ENCODE assay signal across 9 cellular contexts in the genomic region with DNA sequence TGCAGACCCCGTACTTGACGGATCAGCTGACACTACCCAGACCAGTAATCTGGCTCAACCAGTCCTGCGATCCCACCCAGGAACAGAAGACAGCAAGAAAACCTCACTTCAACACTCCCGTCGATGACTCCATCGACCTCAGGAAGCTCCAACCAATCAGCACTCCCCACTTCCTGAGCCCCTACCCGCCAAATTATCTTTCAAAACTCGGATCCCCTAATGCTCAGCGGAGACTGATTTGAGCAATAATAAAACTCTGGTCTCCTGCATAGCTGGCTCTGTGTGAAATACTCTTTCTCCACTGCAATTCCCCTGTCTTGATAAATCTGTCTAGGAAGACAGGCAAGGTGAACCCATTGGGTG. TPM values are rescaled to one million over a fixed set of nuclear protein-coding genes. Genes with fewer than 3 reads are reported as not detected.
DNase-seq lines count a peak whose midpoint lies in the region; ATAC-seq and TF ChIP-seq lines count a peak whose summit lies in the region.
"Had no signal": no experiment of that assay in that cellular context is flagged by ENCODE, and none has a peak within 500 bp of the region (broad histone marks: within the 10 kb centered on the region; RNA-seq: fewer than 3 reads in every experiment).

No MANE protein-coding gene starts in this region.

- no TSS peak for BruUV-seq in MCF 10A (replicated peaks; lab: Mats Ljungman, UMichigan)

- peaks cover 60% of the 10 kb centered on the region for H3K4me1 ChIP-seq in CD8-positive, alpha-beta memory T cell (ENCODE audit: insufficient read depth, low read length)

- no peaks in the 10 kb centered on the region for H3K27me3 Mint-ChIP-seq in CD8-positive, alpha-beta memory T cell
- H3K27me3 Mint-ChIP-seq in MCF 10A (ENCODE audit: insufficient read depth, unreplicated experiment) (no peaks in the 10 kb centered on the region), natural killer cell (ENCODE audit: low read depth in 2 of 2) (no peaks in the 10 kb centered on the region)

- peak overlapping the region; percentile 78 to 91 (median 83) for H3K4me3 Mint-ChIP-seq in CD8-positive, alpha-beta memory T cell
- H3K4me3 Mint-ChIP-seq in MCF 10A (ENCODE audit: unreplicated experiment) (peak overlapping the region; percentile 83), natural killer cell (peak overlapping the region; percentile 87)

- H3K9me3 ChIP-seq in CD8-positive, alpha-beta memory T cell (ENCODE audit: low read length) = no peaks in the 10 kb centered on the region

- H3K36me3 Mint-ChIP-seq in CD8-positive, alpha-beta memory T cell = no peaks in the 10 kb centered on the region
- peaks cover 8% of the 10 kb centered on the region for H3K36me3 Mint-ChIP-seq in MCF 10A (ENCODE audit: insufficient read depth, unreplicated experiment)
- H3K36me3 Mint-ChIP-seq in natural killer cell = no peaks in the 10 kb centered on the region

- H3K9me3 Mint-ChIP-seq in CD8-positive, alpha-beta memory T cell = no peaks in the 10 kb centered on the region
- H3K9me3 Mint-ChIP-seq in MCF 10A (ENCODE audit: unreplicated experiment) (no peaks in the 10 kb centered on the region), natural killer cell (no peaks in the 10 kb centered on the region)

- peak in 1 of 5 donors; percentile 30 for DNase-seq in CD8-positive, alpha-beta memory T cell
- DNase-seq in NB4 (ENCODE audit: low read depth) (peak; percentile 81), MCF 10A (ENCODE audit: unreplicated experiment) (no peak), natural killer cell (no peak), Ammon's horn (ENCODE audit: low spot score) (no peak), globus pallidus (ENCODE audit: low spot score) (no peak), DMS 273 (lab: John Stamatoyannopoulos, UW; ENCODE audit: unreplicated experiment) (no peak)

- intact Hi-C loops in MCF 10A (cut with micrococcal nuclease) = loop anchor here (10.0 kb wide), 1 partner anchor 207 kb away; no protein-coding TSS in a partner anchor
- intact Hi-C loops in natural killer cell (cut with micrococcal nuclease) = no loop called here

- ATAC-seq in natural killer cell = no peak
- no peak for ATAC-seq in GM21381 (IDR thresholded peaks at IDR 0.05; ENCODE audit: unreplicated experiment)

- TF ChIP-seq CTCF in NB4 (IDR thresholded peaks at IDR 0.05; ENCODE audit: low read depth, low read length) (no peak), MCF 10A (IDR thresholded peaks at IDR 0.05; ENCODE audit: unreplicated experiment) (no peak), natural killer cell (IDR thresholded peaks at IDR 0.05) (no peak)

- no peaks in the 10 kb centered on the region for H3K27me3 ChIP-seq in CD8-positive, alpha-beta memory T cell (ENCODE audit: insufficient read depth, low read length, poor library complexity, severe bottlenecking)

- peak overlapping the region; percentile 91 for H3K27ac ChIP-seq in CD8-positive, alpha-beta memory T cell (ENCODE audit: low read depth, low read length)

- POLR2A ChIA-PET in CD8-positive, alpha-beta memory T cell (lab: Charles Lee) = interaction anchor here (1.0 to 3.7 kb wide), 6 partner anchors 9 to 41 kb away, joined by 4 to 240 read pairs (median 18); partner anchors contain the start of gene JUND
- POLR2A ChIA-PET in MCF 10A (lab: Yijun Ruan, JAX) = interaction anchor here (1.0 to 5.2 kb wide), 14 partner anchors 9 to 267 kb away, joined by 3 to 175 read pairs (median 9); partner anchors contain the start of genes IQCN, JUND, MPV17L2 and PGPEP1

- peaks cover 50 to 64% (median 59%) of the 10 kb centered on the region in 3 donors for H3K4me1 Mint-ChIP-seq in CD8-positive, alpha-beta memory T cell
- H3K4me1 Mint-ChIP-seq in MCF 10A (ENCODE audit: insufficient read depth, unreplicated experiment) = peaks cover 33% of the 10 kb centered on the region
- H3K4me1 Mint-ChIP-seq in natural killer cell = peaks cover 50 to 52% of the 10 kb centered on the region in 2 donors

- CTCF ChIA-PET in CD8-positive, alpha-beta memory T cell (lab: Charles Lee) = interaction anchor here (1.4 to 13.4 kb wide), 9 partner anchors 11 to 69 kb away, joined by 3 to 299 read pairs (median 5); partner anchors contain the start of genes IQCN and JUND
- CTCF ChIA-PET in MCF 10A (lab: Yijun Ruan, JAX) = interaction anchor here (0.6 to 4.0 kb wide), 13 partner anchors 9 to 1106 kb away, joined by 3 to 40 read pairs (median 4); no protein-coding TSS in a partner anchor

- peak overlapping the region; percentile 85 to 98 (median 95) for H3K27ac Mint-ChIP-seq in CD8-positive, alpha-beta memory T cell
- peak overlapping the region; percentile 77 for H3K27ac Mint-ChIP-seq in MCF 10A (ENCODE audit: low read depth, unreplicated experiment)
- H3K27ac Mint-ChIP-seq in natural killer cell = peak overlapping the region; percentile 96

- H3K36me3 ChIP-seq in CD8-positive, alpha-beta memory T cell (ENCODE audit: insufficient read depth, low read length) = no peaks in the 10 kb centered on the region

- H3K4me3 ChIP-seq in CD8-positive, alpha-beta memory T cell (ENCODE audit: low read length) = peak overlapping the region; percentile 88
- peak overlapping the region; percentile 97 for H3K4me3 ChIP-seq in NB4 (ENCODE audit: low read depth, low read length)

- no peak for TF ChIP-seq POLR2A in NB4 (IDR thresholded peaks at IDR 0.05; ENCODE audit: extremely low read depth, insufficient read length)

RNA-seq across cellular contexts. Expression of gene LSM4, which starts 1.2 kb away (rescaled TPM):
- 100 to 1,000 TPM; 351 to 373 TPM for total RNA-seq in CD8-positive, alpha-beta memory T cell
- polyA plus RNA-seq in CD8-positive, alpha-beta memory T cell = 154 TPM
- total RNA-seq in MCF 10A (2022) = 172 and 193 TPM in 2 replicates
- total RNA-seq in natural killer cell = 10 to 100 TPM; 42.4 to 60.8 (median 44.8) TPM

RNA-seq across cellular contexts. Expression of gene PGPEP1, which starts 18.7 kb away (rescaled TPM):
- 10 to 100 TPM; 27.3 to 27.7 TPM for total RNA-seq in CD8-positive, alpha-beta memory T cell
- polyA plus RNA-seq in CD8-positive, alpha-beta memory T cell = 12.2 TPM
- total RNA-seq in MCF 10A (2022) (6.5 and 11.9 TPM in 2 replicates), natural killer cell (10 to 100 TPM; 69.1 to 73.3 (median 71.0) TPM)

RNA-seq across cellular contexts. Expression of gene JUND, which starts 40.3 kb away (rescaled TPM):
- 100 to 1,000 TPM; 300 to 327 TPM for total RNA-seq in CD8-positive, alpha-beta memory T cell
- 174 TPM for polyA plus RNA-seq in CD8-positive, alpha-beta memory T cell
- total RNA-seq in MCF 10A (2022) (120 and 123 TPM in 2 replicates), natural killer cell (1,000 to 10,000 TPM; 1,182 to 2,122 (median 1,520) TPM)

RNA-seq across cellular contexts. Expression of gene IQCN, which starts 47.5 kb away (rescaled TPM):
- 1 to 10 TPM; 1.3 TPM for total RNA-seq in CD8-positive, alpha-beta memory T cell
- polyA plus RNA-seq in CD8-positive, alpha-beta memory T cell = 0.31 TPM
- total RNA-seq in MCF 10A (2022) = 0.26 and 0.42 TPM in 2 replicates
- total RNA-seq in natural killer cell = 10 to 100 TPM; 13.7 to 19.4 (median 15.6) TPM
- total RNA-seq: pulmonary artery endothelial cell had no signal
